Comparison of ENCODE assay signal across 9 cellular contexts in the genomic region with DNA sequence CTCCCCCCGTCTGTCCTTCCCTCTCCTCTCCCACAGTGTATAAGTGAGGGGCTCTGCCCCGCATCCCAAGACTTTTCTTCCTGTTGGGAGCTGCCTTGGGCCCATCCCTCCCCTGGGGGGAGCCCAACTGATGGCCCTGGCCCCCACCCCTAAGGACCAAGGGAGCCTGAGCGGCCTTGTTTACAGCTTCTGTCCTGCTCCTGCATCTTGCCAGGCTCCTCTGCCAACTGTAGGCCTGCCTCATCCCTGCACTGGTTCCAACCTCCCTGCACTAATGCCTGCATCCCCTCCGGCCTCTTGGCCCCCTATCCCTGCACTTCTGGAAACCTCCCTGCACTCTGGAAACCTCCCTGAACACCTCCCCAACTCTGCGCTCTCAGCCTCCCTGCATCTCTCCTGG. TPM values are rescaled to one million over a fixed set of nuclear protein-coding genes. Genes with fewer than 3 reads are reported as not detected.
DNase-seq lines count a peak whose midpoint lies in the region; ATAC-seq and TF ChIP-seq lines count a peak whose summit lies in the region.
"Had no signal": no experiment of that assay in that cellular context is flagged by ENCODE, and none has a peak within 500 bp of the region (broad histone marks: within the 10 kb centered on the region; RNA-seq: fewer than 3 reads in every experiment).

No MANE protein-coding gene starts in this region.

- peaks cover 21% of the 10 kb centered on the region for H3K79me2 ChIP-seq in PC-9 (ENCODE audit: low read depth)

- DNase-seq in Calu3 (no peak), PC-9 (no peak), esophagus muscularis mucosa (ENCODE audit: extremely low spot score) (no peak), psoas muscle (no peak), DMS153 (lab: John Stamatoyannopoulos, UW) (no peak), suprapubic skin (ENCODE audit: low spot score in 2 of 2) (no peak)

- POLR2A ChIA-PET in PC-9 (lab: Charles Lee; ENCODE audit: unreplicated experiment) = interaction anchor here (0.6 kb wide), 2 partner anchors 151 to 203 kb away, joined by 3 to 14 read pairs; no protein-coding TSS in a partner anchor

- H3K36me3 ChIP-seq in PC-9 (ENCODE audit: low read depth) (no peaks in the 10 kb centered on the region), esophagus muscularis mucosa (peaks cover 0 to 27% (median 23%) of the 10 kb centered on the region in 4 donors), psoas muscle (ENCODE audit: insufficient read depth in 1 of 2, low read depth in 1 of 2) (peaks cover 0 to 28% of the 10 kb centered on the region in 2 donors), suprapubic skin (peaks cover 18% of the 10 kb centered on the region)

- H3K27me3 ChIP-seq in PC-9 (ENCODE audit: insufficient read depth, low read depth) (no peaks in the 10 kb centered on the region), esophagus muscularis mucosa (no peaks in the 10 kb centered on the region), psoas muscle (ENCODE audit: insufficient read depth in 3 of 3, low read length in 2 of 3) (no peaks in the 10 kb centered on the region), suprapubic skin (no peaks in the 10 kb centered on the region)

- TF ChIP-seq POLR2A in esophagus muscularis mucosa (IDR thresholded peaks at IDR 0.05; ENCODE audit: low read depth) (no peak), suprapubic skin (IDR thresholded peaks at IDR 0.05) (no peak)

- no peaks in the 10 kb centered on the region for H3K9me3 Mint-ChIP-seq in Calu3 (ENCODE audit: low read depth, unreplicated experiment)

- no peaks in the 10 kb centered on the region for H3K9me2 ChIP-seq in PC-9 (ENCODE audit: insufficient read depth)

- ATAC-seq in psoas muscle = no peak
- no peak for ATAC-seq in HG03354 (IDR thresholded peaks at IDR 0.05; ENCODE audit: poor library complexity, severe bottlenecking, unreplicated experiment)
- no peak for ATAC-seq in HG02981 (IDR thresholded peaks at IDR 0.05; ENCODE audit: unreplicated experiment)
- ATAC-seq: right cardiac atrium had no signal

- H3K27ac ChIP-seq in PC-9 (no peak overlapping the region), esophagus muscularis mucosa (replicated peaks in 1 of 4) (peak overlapping the region; percentile 95 to 96 (median 96)), psoas muscle (no peak overlapping the region), suprapubic skin (no peak overlapping the region)

- peak overlapping the region; percentile 82; the same call in 1 of the 2 replicates for H3K4me2 ChIP-seq in PC-9

- H3K4me1 Mint-ChIP-seq in Calu3 (ENCODE audit: low read depth, unreplicated experiment) = peaks cover 37% of the 10 kb centered on the region

- no TSS peak for BruUV-seq in Calu3 (replicated peaks; lab: Mats Ljungman, UMichigan)
- BruUV-seq in PC-9 (replicated peaks; lab: Mats Ljungman, UMichigan) = no TSS peak

- H3K4me3 ChIP-seq in PC-9 = no peak overlapping the region
- peak overlapping the region in 1 of 4 donors; percentile 69 for H3K4me3 ChIP-seq in esophagus muscularis mucosa
- H3K4me3 ChIP-seq in psoas muscle = peak overlapping the region; percentile 90
- no peak overlapping the region for H3K4me3 ChIP-seq in suprapubic skin

- H3K27me3 Mint-ChIP-seq in Calu3 (ENCODE audit: unreplicated experiment) = peaks cover 39% of the 10 kb centered on the region

- no peak for TF ChIP-seq CTCF in Calu3 (IDR thresholded peaks at IDR 0.05; ENCODE audit: unreplicated experiment)
- TF ChIP-seq CTCF in PC-9 (conservative IDR thresholded peaks at IDR 0.05) = no peak
- TF ChIP-seq CTCF in esophagus muscularis mucosa (IDR thresholded peaks at IDR 0.05) = no peak
- no peak for TF ChIP-seq CTCF in psoas muscle (IDR thresholded peaks at IDR 0.05)
- TF ChIP-seq CTCF in suprapubic skin (IDR thresholded peaks at IDR 0.05) = no peak

- peak overlapping the region; percentile 96 for H3K4me3 Mint-ChIP-seq in Calu3 (ENCODE audit: low read depth, unreplicated experiment)

- peaks cover 55% of the 10 kb centered on the region for H3F3A ChIP-seq in PC-9 (ENCODE audit: insufficient read depth, low read depth)

- H3K36me3 Mint-ChIP-seq in Calu3 (ENCODE audit: insufficient read depth, unreplicated experiment) = peaks cover 89% of the 10 kb centered on the region

- no peak overlapping the region for H2AFZ ChIP-seq in PC-9

- TF ChIP-seq EP300 in esophagus muscularis mucosa (IDR thresholded peaks at IDR 0.05) (no peak), suprapubic skin (IDR thresholded peaks at IDR 0.05) (no peak)

- peak overlapping the region; percentile 94 for H3K27ac Mint-ChIP-seq in Calu3 (ENCODE audit: unreplicated experiment)

- CTCF ChIA-PET in Calu3 (lab: Charles Lee) (interaction anchor here (1.5 kb wide), 1 partner anchor 218 kb away, joined by 3 read pairs; no protein-coding TSS in a partner anchor), PC-9 (lab: Charles Lee) (interaction anchor here (0.6 kb wide), 1 partner anchor 37 kb away, joined by 9 read pairs; no protein-coding TSS in a partner anchor)

- intact Hi-C loops in Calu3 (cut with micrococcal nuclease; ENCODE audit: unreplicated experiment) (loop anchor here (10.0 kb wide), 1 partner anchor 110 kb away; no protein-coding TSS in a partner anchor), PC-9 (cut with micrococcal nuclease; ENCODE audit: unreplicated experiment) (loop anchor here (10.0 kb wide), 1 partner anchor 220 kb away; no protein-coding TSS in a partner anchor), esophagus muscularis mucosa (cut with DNase I) (no loop called here), psoas muscle (cut with DNase I) (no loop called here)

- H3K9me3 ChIP-seq in PC-9 (ENCODE audit: insufficient read depth, low read depth) (no peaks in the 10 kb centered on the region), esophagus muscularis mucosa (no peaks in the 10 kb centered on the region), psoas muscle (no peaks in the 10 kb centered on the region), suprapubic skin (no peaks in the 10 kb centered on the region)

- H3K4me1 ChIP-seq in PC-9 (replicated peaks; ENCODE audit: insufficient read depth) (peaks cover 45% of the 10 kb centered on the region), esophagus muscularis mucosa (peaks cover 67 to 90% (median 86%) of the 10 kb centered on the region in 4 donors), psoas muscle (peaks cover 33% of the 10 kb centered on the region), suprapubic skin (peaks cover 81% of the 10 kb centered on the region)

- 66% methylated on average over 5 of the region's 5 CpGs for WGBS in esophagus muscularis mucosa
- 84 to 90% (median 89%) methylated on average over 5 of the region's 5 CpGs for WGBS in psoas muscle, 3 donors
- 93% methylated on average over 5 of the region's 5 CpGs for WGBS in suprapubic skin

- H4K20me1 ChIP-seq in PC-9 (ENCODE audit: insufficient read depth) = no peaks in the 10 kb centered on the region

RNA-seq across cellular contexts. Expression of gene PAGR1, which starts 1.4 kb away (rescaled TPM):
- total RNA-seq in Calu3 (2022) = 30.4 and 32.0 TPM in 2 replicates
- total RNA-seq in PC-9 (2021) = 27.5 and 44.6 TPM in 2 replicates
- total RNA-seq in esophagus muscularis mucosa = 10 to 100 TPM; 20.9 to 26.9 (median 26.5) TPM
- total RNA-seq in psoas muscle = 10 to 100 TPM in 3 of 4 donors, 1 to 10 TPM in 1; 9.4 to 14.2 (median 11.0) TPM
- 10 to 100 TPM; 19.8 to 36.8 (median 35.5) TPM for polyA plus RNA-seq in psoas muscle
- 10 to 100 TPM; 23.3 to 35.2 (median 23.8) TPM for total RNA-seq in suprapubic skin

RNA-seq across cellular contexts. Expression of gene PRRT2, which starts 2.6 kb away (rescaled TPM):
- 0.78 and 1.8 TPM in 2 replicates for total RNA-seq in Calu3 (2022)
- total RNA-seq in PC-9 (2021) = 4.9 and 6.3 TPM in 2 replicates
- 10 to 100 TPM in 1 of 4 donors, 1 to 10 TPM in 3; 3.6 to 11.2 (median 6.7) TPM for total RNA-seq in esophagus muscularis mucosa
- total RNA-seq in psoas muscle = 1 to 10 TPM in 1 of 4 donors, under 1 TPM in 3; 0.22 to 1.8 (median 0.75) TPM
- polyA plus RNA-seq in psoas muscle = under 1 TPM; 0.17 to 0.44 (median 0.18) TPM
- total RNA-seq in suprapubic skin = 1 to 10 TPM in 3 of 4 donors, not detected in 1; 1.1 to 6.8 (median 3.7) TPM

RNA-seq across cellular contexts. Expression of gene MVP, which starts 5.7 kb away (rescaled TPM):
- total RNA-seq in Calu3 (2022) = 164 and 215 TPM in 2 replicates
- total RNA-seq in PC-9 (2021) = 197 and 208 TPM in 2 replicates
- 100 to 1,000 TPM; 101 to 156 (median 123) TPM for total RNA-seq in esophagus muscularis mucosa
- 10 to 100 TPM; 27.9 to 75.9 (median 51.6) TPM for total RNA-seq in psoas muscle
- 10 to 100 TPM; 17.6 to 34.3 (median 34.1) TPM for polyA plus RNA-seq in psoas muscle
- total RNA-seq in suprapubic skin = 100 to 1,000 TPM in 1 of 4 donors, 10 to 100 TPM in 3; 54.9 to 104 (median 68.1) TPM

RNA-seq across cellular contexts. Expression of gene MAZ, which starts 8.3 kb away (rescaled TPM):
- 230 and 257 TPM in 2 replicates for total RNA-seq in Calu3 (2022)
- 463 and 481 TPM in 2 replicates for total RNA-seq in PC-9 (2021)
- 100 to 1,000 TPM; 120 to 284 (median 158) TPM for total RNA-seq in esophagus muscularis mucosa
- total RNA-seq in psoas muscle = 100 to 1,000 TPM; 112 to 161 (median 125) TPM
- polyA plus RNA-seq in psoas muscle = 100 to 1,000 TPM in 2 of 3 donors, 10 to 100 TPM in 1; 94.9 to 193 (median 131) TPM
- total RNA-seq in suprapubic skin = 100 to 1,000 TPM in 3 of 4 donors, 10 to 100 TPM in 1; 98.4 to 180 (median 125) TPM

RNA-seq across cellular contexts. Expression of gene KIF22, which starts 24.0 kb away (rescaled TPM):
- total RNA-seq in Calu3 (2022) (130 and 134 TPM in 2 replicates), PC-9 (2021) (179 and 195 TPM in 2 replicates), esophagus muscularis mucosa (10 to 100 TPM; 10.8 to 12.3 (median 11.8) TPM), psoas muscle (10 to 100 TPM; 12.6 to 23.8 (median 14.3) TPM), suprapubic skin (10 to 100 TPM; 42.8 to 65.7 (median 55.1) TPM)
- polyA plus RNA-seq in psoas muscle = 10 to 100 TPM; 13.4 to 15.5 (median 15.5) TPM

Comparison
In these comparisons a context has a peak if more than half of its experiments do, and no peak if none do; other contexts are left out.
1. H3K27ac ChIP-seq: peak in esophagus muscularis mucosa (4 of 4); none in PC-9 (single experiment), psoas muscle (single experiment) and suprapubic skin (single experiment).
2. intact Hi-C loops: an anchor here in Calu3 (10.0 kb wide) and PC-9 (10.0 kb wide); none called in esophagus muscularis mucosa and psoas muscle.